18 cellular contexts compared by ENCODE assay signal in genomic region chr18:27226556-27227075, GRCh38. TPM values are rescaled to one million over a fixed set of nuclear protein-coding genes. Genes with fewer than 3 reads are reported as not detected.
DNase-seq lines count a peak whose midpoint lies in the region; ATAC-seq and TF ChIP-seq lines count a peak whose summit lies in the region.
"Had no signal": no experiment of that assay in that cellular context is flagged by ENCODE, and none has a peak within 500 bp of the region (broad histone marks: within the 10 kb centered on the region; RNA-seq: fewer than 3 reads in every experiment).

No MANE protein-coding gene starts in this region.

- H3K27ac Mint-ChIP-seq in endothelial cell (ENCODE audit: unreplicated experiment), result peak overlapping the region; percentile 62
- no peak overlapping the region for H3K27ac Mint-ChIP-seq in neural crest cell (ENCODE audit: unreplicated experiment)
- no peak overlapping the region for H3K27ac Mint-ChIP-seq in CD4-positive, alpha-beta T cell

- TF ChIP-seq CTCF in endothelial cell (IDR thresholded peaks at IDR 0.05; ENCODE audit: unreplicated experiment), result no peak
- TF ChIP-seq CTCF in neural crest cell (conservative IDR thresholded peaks at IDR 0.05), result no peak
- TF ChIP-seq CTCF in CD4-positive, alpha-beta T cell (IDR thresholded peaks at IDR 0.05), result no peak

- H3K27ac ChIP-seq in CD4-positive, alpha-beta T cell (ENCODE audit: low read depth, low read length), result no peak overlapping the region
- H3K27ac ChIP-seq: A549, C4-2B, RWPE1 had no signal

- H3K9me3 Mint-ChIP-seq in endothelial cell (ENCODE audit: unreplicated experiment) (no peaks in the 10 kb centered on the region), neural crest cell (peaks cover 4% of the 10 kb centered on the region)
- H3K9me3 Mint-ChIP-seq in CD4-positive, alpha-beta T cell, result peaks cover 5% of the 10 kb centered on the region

- CTCF ChIA-PET in CD4-positive, alpha-beta T cell (lab: Charles Lee), result no interaction called here

- ATAC-seq in GM19035 (IDR thresholded peaks at IDR 0.05; ENCODE audit: unreplicated experiment), result no peak
- ATAC-seq in CD4-positive, alpha-beta T cell (ENCODE audit: poor library complexity), result no peak
- no peak for ATAC-seq in HG02970 (IDR thresholded peaks at IDR 0.05; ENCODE audit: low FRiP score, unreplicated experiment)
- no peak for ATAC-seq in GM18873 (IDR thresholded peaks at IDR 0.05; ENCODE audit: low FRiP score, unreplicated experiment)
- ATAC-seq: A549 had no signal

- POLR2A ChIA-PET in CD4-positive, alpha-beta T cell (lab: Charles Lee), result no interaction called here

- peak; percentile 77 for DNase-seq in COLO829 (ENCODE audit: low spot score)
- peak; percentile 22 for DNase-seq in NCI-H526 treated with DMSO at 0.1 percent for 48 hours (lab: John Stamatoyannopoulos, UW)
- no peak for DNase-seq in endothelial cell (ENCODE audit: low spot score)
- DNase-seq in neural crest cell (ENCODE audit: low read depth, low spot score), result no peak
- DNase-seq in CD4-positive, alpha-beta T cell, result no peak
- DNase-seq: Caco-2, DMS53, NCI-H187, NCI-H345, OCI-M1 had no signal

- no peak overlapping the region for H3K4me3 Mint-ChIP-seq in endothelial cell (ENCODE audit: unreplicated experiment)
- H3K4me3 Mint-ChIP-seq in neural crest cell, result peak overlapping the region; percentile 37
- no peak overlapping the region for H3K4me3 Mint-ChIP-seq in CD4-positive, alpha-beta T cell

- intact Hi-C loops in CD4-positive, alpha-beta T cell (cut with DNase I, micrococcal nuclease), result no loop called here

- H3K36me3 Mint-ChIP-seq in endothelial cell (ENCODE audit: low read depth, unreplicated experiment) (no peaks in the 10 kb centered on the region), neural crest cell (ENCODE audit: low read depth) (no peaks in the 10 kb centered on the region)
- no peaks in the 10 kb centered on the region for H3K36me3 Mint-ChIP-seq in CD4-positive, alpha-beta T cell (ENCODE audit: low read depth)

- H3K4me1 Mint-ChIP-seq in endothelial cell (ENCODE audit: unreplicated experiment) (peaks cover 36% of the 10 kb centered on the region), neural crest cell (peaks cover 20% of the 10 kb centered on the region)
- no peaks in the 10 kb centered on the region for H3K4me1 Mint-ChIP-seq in CD4-positive, alpha-beta T cell (ENCODE audit: low read depth)

- no peaks in the 10 kb centered on the region for H3K27me3 ChIP-seq in CD4-positive, alpha-beta T cell (ENCODE audit: control insufficient read depth, insufficient read depth, low read length)

- H3K9me3 ChIP-seq in CD4-positive, alpha-beta T cell (ENCODE audit: control insufficient read depth, low read length), result no peaks in the 10 kb centered on the region
- H3K9me3 ChIP-seq: A549, Caco-2, HAP-1 had no signal

- no peaks in the 10 kb centered on the region for H3K27me3 Mint-ChIP-seq in endothelial cell (ENCODE audit: unreplicated experiment)
- no peaks in the 10 kb centered on the region for H3K27me3 Mint-ChIP-seq in neural crest cell (ENCODE audit: low read depth)
- no peaks in the 10 kb centered on the region for H3K27me3 Mint-ChIP-seq in CD4-positive, alpha-beta T cell

RNA-seq across cellular contexts. Expression of gene CHST9, which starts 41.5 kb away (rescaled TPM):
- total RNA-seq in endothelial cell (ENCODE audit: unreplicated experiment) (4.7 TPM), neural crest cell (0.49 and 0.64 TPM in 2 replicates)
- total RNA-seq in CD4-positive, alpha-beta T cell, result not detected
- total RNA-seq: LHCN-M2 had no signal

Comparison
In these comparisons a context has a peak if more than half of its experiments do, and no peak if none do; other contexts are left out.
1. DNase-seq: peak in COLO829 (single experiment) and NCI-H526 treated with DMSO at 0.1 percent for 48 hours (single experiment); none in endothelial cell (single experiment), neural crest cell (single experiment) and CD4-positive, alpha-beta T cell (0 of 10).